18 cellular contexts compared by ENCODE assay signal in genomic region chr9:91890662-91891061, GRCh38. TPM values are rescaled to one million over a fixed set of nuclear protein-coding genes. Genes with fewer than 3 reads are reported as not detected.
"Had no signal": no experiment of that assay in that cellular context is flagged by ENCODE, and none has a peak within 500 bp of the region (broad histone marks: within the 10 kb centered on the region; RNA-seq: fewer than 3 reads in every experiment).

No MANE protein-coding gene starts in this region.

- H3K27me3 ChIP-seq: stomach had no signal

- H3K36me3 ChIP-seq: left ventricle myocardium inferior, lower lobe of right lung, stomach had no signal

- ATAC-seq: foreskin keratinocyte, lower lobe of right lung, psoas muscle had no signal

- FAIRE-seq: colon, keratinocyte had no signal

- H3K27ac ChIP-seq: foreskin keratinocyte, left ventricle myocardium inferior, lower lobe of right lung, psoas muscle had no signal

- H3K9me3 ChIP-seq: left ventricle myocardium inferior, lower lobe of right lung, psoas muscle, stomach had no signal

- H3K27ac Mint-ChIP-seq: immature natural killer cell, memory B cell, mesothelial cell of epicardium, naive B cell had no signal

- H3K4me3 ChIP-seq: left ventricle myocardium inferior, lower lobe of right lung, psoas muscle, skin epidermis, stomach had no signal

- H3K4me3 Mint-ChIP-seq: immature natural killer cell, memory B cell, mesothelial cell of epicardium, naive B cell had no signal

- DNase-seq: dermis blood vessel endothelial cell; foreskin keratinocyte; immature natural killer cell; left ventricle myocardium inferior; lower lobe of right lung; naive B cell; psoas muscle; retina; stimulated activated CD4-positive, alpha-beta T cell treated with anti-CD3 and anti-CD28 coated beads, Interleukin-2, amount 100 ng/mL, for 24 hours; stimulated activated CD4-positive, alpha-beta T cell treated with anti-CD3 and anti-CD28 coated beads, Interleukin-4, amount 100 ng/mL, for 4 hours; stimulated activated naive CD4-positive, alpha-beta T cell; stomach; trophoblast cell had no signal

- H3K4me1 ChIP-seq: foreskin keratinocyte, left ventricle myocardium inferior, lower lobe of right lung, psoas muscle had no signal

- H3K4me1 Mint-ChIP-seq: immature natural killer cell, memory B cell, naive B cell had no signal

- H3K9me3 Mint-ChIP-seq: memory B cell, mesothelial cell of epicardium, naive B cell had no signal

- H3K36me3 Mint-ChIP-seq: memory B cell, mesothelial cell of epicardium, naive B cell had no signal

RNA-seq across cellular contexts. Expression of gene ROR2, which starts 59.4 kb away (rescaled TPM):
- polyA plus RNA-seq: immature natural killer cell had no signal
